In the genomic region with DNA sequence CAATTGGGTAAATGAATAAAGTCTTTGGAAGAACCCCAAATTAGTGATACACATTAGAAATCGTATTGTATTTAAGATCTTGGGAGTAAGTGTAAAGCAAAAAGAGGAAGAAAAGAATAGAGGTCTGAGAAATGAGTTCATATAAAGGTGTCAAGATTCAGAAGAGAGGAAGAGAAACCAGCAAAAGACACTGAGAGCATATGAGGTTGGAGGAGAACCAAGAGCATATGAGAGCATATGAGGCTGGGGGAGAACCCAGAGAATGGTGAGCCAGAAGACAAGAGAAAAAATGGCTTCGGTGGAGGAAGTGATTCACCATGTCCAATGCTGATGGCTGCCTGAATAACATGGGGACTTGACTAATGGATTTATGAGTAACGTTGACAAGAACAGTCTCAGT, we compare ENCODE assay signal across 1 cellular context.
TF ChIP-seq lines count a peak whose summit lies in the region.

No MANE protein-coding gene starts in this region.

TF ChIP-seq in GM12878, 131 proteins besides CTCF, POLR2A, EP300 and RAD21 (continued from another document):
- TF ChIP-seq, protein P1, sequence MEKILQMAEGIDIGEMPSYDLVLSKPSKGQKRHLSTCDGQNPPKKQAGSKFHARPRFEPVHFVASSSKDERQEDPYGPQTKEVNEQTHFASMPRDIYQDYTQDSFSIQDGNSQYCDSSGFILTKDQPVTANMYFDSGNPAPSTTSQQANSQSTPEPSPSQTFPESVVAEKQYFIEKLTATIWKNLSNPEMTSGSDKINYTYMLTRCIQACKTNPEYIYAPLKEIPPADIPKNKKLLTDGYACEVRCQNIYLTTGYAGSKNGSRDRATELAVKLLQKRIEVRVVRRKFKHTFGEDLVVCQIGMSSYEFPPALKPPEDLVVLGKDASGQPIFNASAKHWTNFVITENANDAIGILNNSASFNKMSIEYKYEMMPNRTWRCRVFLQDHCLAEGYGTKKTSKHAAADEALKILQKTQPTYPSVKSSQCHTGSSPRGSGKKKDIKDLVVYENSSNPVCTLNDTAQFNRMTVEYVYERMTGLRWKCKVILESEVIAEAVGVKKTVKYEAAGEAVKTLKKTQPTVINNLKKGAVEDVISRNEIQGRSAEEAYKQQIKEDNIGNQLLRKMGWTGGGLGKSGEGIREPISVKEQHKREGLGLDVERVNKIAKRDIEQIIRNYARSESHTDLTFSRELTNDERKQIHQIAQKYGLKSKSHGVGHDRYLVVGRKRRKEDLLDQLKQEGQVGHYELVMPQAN (conservative IDR thresholded peaks at IDR 0.05), result no peak
- TF ChIP-seq ZZZ3 (IDR thresholded peaks at IDR 0.05; ENCODE audit: control insufficient read depth, insufficient read length, low read depth), result no peak
- TF ChIP-seq, protein P2, sequence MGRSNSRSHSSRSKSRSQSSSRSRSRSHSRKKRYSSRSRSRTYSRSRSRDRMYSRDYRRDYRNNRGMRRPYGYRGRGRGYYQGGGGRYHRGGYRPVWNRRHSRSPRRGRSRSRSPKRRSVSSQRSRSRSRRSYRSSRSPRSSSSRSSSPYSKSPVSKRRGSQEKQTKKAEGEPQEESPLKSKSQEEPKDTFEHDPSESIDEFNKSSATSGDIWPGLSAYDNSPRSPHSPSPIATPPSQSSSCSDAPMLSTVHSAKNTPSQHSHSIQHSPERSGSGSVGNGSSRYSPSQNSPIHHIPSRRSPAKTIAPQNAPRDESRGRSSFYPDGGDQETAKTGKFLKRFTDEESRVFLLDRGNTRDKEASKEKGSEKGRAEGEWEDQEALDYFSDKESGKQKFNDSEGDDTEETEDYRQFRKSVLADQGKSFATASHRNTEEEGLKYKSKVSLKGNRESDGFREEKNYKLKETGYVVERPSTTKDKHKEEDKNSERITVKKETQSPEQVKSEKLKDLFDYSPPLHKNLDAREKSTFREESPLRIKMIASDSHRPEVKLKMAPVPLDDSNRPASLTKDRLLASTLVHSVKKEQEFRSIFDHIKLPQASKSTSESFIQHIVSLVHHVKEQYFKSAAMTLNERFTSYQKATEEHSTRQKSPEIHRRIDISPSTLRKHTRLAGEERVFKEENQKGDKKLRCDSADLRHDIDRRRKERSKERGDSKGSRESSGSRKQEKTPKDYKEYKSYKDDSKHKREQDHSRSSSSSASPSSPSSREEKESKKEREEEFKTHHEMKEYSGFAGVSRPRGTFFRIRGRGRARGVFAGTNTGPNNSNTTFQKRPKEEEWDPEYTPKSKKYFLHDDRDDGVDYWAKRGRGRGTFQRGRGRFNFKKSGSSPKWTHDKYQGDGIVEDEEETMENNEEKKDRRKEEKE (IDR thresholded peaks at IDR 0.05), result no peak
- TF ChIP-seq IRF4 (IDR thresholded peaks at IDR 0.05; ENCODE audit: low read depth, low read length), result no peak
- no peak for TF ChIP-seq HDAC6 (IDR thresholded peaks at IDR 0.05; ENCODE audit: unreplicated experiment)
- peak; percentile 71 for TF ChIP-seq MTA2 (IDR thresholded peaks at IDR 0.05; ENCODE audit: low read depth)
- TF ChIP-seq YY1 (IDR thresholded peaks at IDR 0.05; ENCODE audit: low read depth, low read length), result 0 out of 2 replicates have a peak, but pooled peaks have one; percentile 18
- TF ChIP-seq, protein P3, sequence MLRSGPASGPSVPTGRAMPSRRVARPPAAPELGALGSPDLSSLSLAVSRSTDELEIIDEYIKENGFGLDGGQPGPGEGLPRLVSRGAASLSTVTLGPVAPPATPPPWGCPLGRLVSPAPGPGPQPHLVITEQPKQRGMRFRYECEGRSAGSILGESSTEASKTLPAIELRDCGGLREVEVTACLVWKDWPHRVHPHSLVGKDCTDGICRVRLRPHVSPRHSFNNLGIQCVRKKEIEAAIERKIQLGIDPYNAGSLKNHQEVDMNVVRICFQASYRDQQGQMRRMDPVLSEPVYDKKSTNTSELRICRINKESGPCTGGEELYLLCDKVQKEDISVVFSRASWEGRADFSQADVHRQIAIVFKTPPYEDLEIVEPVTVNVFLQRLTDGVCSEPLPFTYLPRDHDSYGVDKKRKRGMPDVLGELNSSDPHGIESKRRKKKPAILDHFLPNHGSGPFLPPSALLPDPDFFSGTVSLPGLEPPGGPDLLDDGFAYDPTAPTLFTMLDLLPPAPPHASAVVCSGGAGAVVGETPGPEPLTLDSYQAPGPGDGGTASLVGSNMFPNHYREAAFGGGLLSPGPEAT (IDR thresholded peaks at IDR 0.05; ENCODE audit: low read depth), result peak; percentile 42; the same call in 1 of the 2 replicates
- TF ChIP-seq CBX3 (IDR thresholded peaks at IDR 0.05; ENCODE audit: borderline replicate concordance, low read depth), result no peak
- peak; percentile 19 to 36; a peak in 2 of 4 replicates for TF ChIP-seq IKZF2 (IDR thresholded peaks at IDR 0.05)
- peak; percentile 62 for TF ChIP-seq ATF7 (IDR thresholded peaks at IDR 0.05; ENCODE audit: low read depth)
- 0 out of 2 replicates have a peak, but pooled peaks have one; percentile 36 for TF ChIP-seq NBN (IDR thresholded peaks at IDR 0.05)
